Comparison of ENCODE assay signal across 8 cellular contexts in genomic region chr12:51172515-51173431, GRCh38. TPM values are rescaled to one million over a fixed set of nuclear protein-coding genes. Genes with fewer than 3 reads are reported as not detected.
DNase-seq lines count a peak whose midpoint lies in the region; ATAC-seq and TF ChIP-seq lines count a peak whose summit lies in the region.

A gene with protein sequence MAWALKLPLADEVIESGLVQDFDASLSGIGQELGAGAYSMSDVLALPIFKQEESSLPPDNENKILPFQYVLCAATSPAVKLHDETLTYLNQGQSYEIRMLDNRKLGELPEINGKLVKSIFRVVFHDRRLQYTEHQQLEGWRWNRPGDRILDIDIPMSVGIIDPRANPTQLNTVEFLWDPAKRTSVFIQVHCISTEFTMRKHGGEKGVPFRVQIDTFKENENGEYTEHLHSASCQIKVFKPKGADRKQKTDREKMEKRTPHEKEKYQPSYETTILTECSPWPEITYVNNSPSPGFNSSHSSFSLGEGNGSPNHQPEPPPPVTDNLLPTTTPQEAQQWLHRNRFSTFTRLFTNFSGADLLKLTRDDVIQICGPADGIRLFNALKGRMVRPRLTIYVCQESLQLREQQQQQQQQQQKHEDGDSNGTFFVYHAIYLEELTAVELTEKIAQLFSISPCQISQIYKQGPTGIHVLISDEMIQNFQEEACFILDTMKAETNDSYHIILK (minus strand): TSS chr12:51173135. CDS start chr12:51172422, 713 bp downstream.

- H3K27me3 ChIP-seq in rectal smooth muscle tissue (ENCODE audit: control insufficient read depth, insufficient read depth, low read length): no peaks in the 10 kb centered on the region
- no peaks in the 10 kb centered on the region for H3K27me3 ChIP-seq in vagina

- peak in 1 of 2 donors; percentile 40 for TF ChIP-seq POLR2A in vagina (IDR thresholded peaks at IDR 0.05)

- no peaks in the 10 kb centered on the region for H3K9me3 ChIP-seq in vagina

- peak within 1 kb of the TSS; percentile 95 for H3K27ac ChIP-seq in rectal smooth muscle tissue (ENCODE audit: low read depth, low read length)
- peak within 1 kb of the TSS; percentile 97 for H3K27ac ChIP-seq in vagina

- H3K4me3 ChIP-seq in astrocyte of the cerebellum (ENCODE audit: low read depth, low read length): peak within 1 kb of the TSS; percentile 57
- H3K4me3 ChIP-seq in rectal smooth muscle tissue (ENCODE audit: low read length): peak within 1 kb of the TSS; percentile 92
- H3K4me3 ChIP-seq in vagina: peak within 1 kb of the TSS; percentile 79 to 91

- H3K36me3 ChIP-seq in rectal smooth muscle tissue (ENCODE audit: control insufficient read depth, insufficient read depth, low read length) (no peaks in the 10 kb centered on the region), vagina (no peaks in the 10 kb centered on the region)

- peak within 1 kb of the TSS; percentile 66 for H3K9ac ChIP-seq in rectal smooth muscle tissue (ENCODE audit: low read length)

- intact Hi-C loops in vagina (cut with DNase I): loop anchor here (2.0 kb wide), 1 partner anchor 44 kb away; no protein-coding TSS in a partner anchor

- in situ Hi-C loops in astrocyte of the cerebellum (cut with HindIII; ENCODE audit: low sequenced_read_pairs): no loop called here

- TF ChIP-seq CTCF in astrocyte of the cerebellum (IDR thresholded peaks at IDR 0.05; ENCODE audit: low read depth, low read length, missing control alignments) (no peak), vagina (IDR thresholded peaks at IDR 0.05) (no peak)

- DNase-seq in NCI-H2081 (lab: John Stamatoyannopoulos, UW) (peak; percentile 96), T1000 (lab: John Stamatoyannopoulos, UW) (peak; percentile 91), astrocyte of the cerebellum (ENCODE audit: low read depth) (peak; percentile 92), hepatic stellate cell (ENCODE audit: low spot score) (peak; percentile 97), vagina (ENCODE audit: extremely low spot score in 2 of 2) (peak in 1 of 2 donors; percentile 97)

- ATAC-seq in GM18502 (IDR thresholded peaks at IDR 0.05; ENCODE audit: poor library complexity, unreplicated experiment) (peak; percentile 95), HG02943 (IDR thresholded peaks at IDR 0.05; ENCODE audit: low read depth, unreplicated experiment) (peak; percentile 87)

- H3K4me1 ChIP-seq in rectal smooth muscle tissue (ENCODE audit: control insufficient read depth, insufficient read depth, low read length) (peaks cover 7% of the 10 kb centered on the region), vagina (peaks cover 21% of the 10 kb centered on the region)

RNA-seq across cellular contexts. Expression of the gene that starts here (rescaled TPM):
- total RNA-seq in vagina: 15.5 TPM
